20 cellular contexts compared by ENCODE assay signal in the genomic region with DNA sequence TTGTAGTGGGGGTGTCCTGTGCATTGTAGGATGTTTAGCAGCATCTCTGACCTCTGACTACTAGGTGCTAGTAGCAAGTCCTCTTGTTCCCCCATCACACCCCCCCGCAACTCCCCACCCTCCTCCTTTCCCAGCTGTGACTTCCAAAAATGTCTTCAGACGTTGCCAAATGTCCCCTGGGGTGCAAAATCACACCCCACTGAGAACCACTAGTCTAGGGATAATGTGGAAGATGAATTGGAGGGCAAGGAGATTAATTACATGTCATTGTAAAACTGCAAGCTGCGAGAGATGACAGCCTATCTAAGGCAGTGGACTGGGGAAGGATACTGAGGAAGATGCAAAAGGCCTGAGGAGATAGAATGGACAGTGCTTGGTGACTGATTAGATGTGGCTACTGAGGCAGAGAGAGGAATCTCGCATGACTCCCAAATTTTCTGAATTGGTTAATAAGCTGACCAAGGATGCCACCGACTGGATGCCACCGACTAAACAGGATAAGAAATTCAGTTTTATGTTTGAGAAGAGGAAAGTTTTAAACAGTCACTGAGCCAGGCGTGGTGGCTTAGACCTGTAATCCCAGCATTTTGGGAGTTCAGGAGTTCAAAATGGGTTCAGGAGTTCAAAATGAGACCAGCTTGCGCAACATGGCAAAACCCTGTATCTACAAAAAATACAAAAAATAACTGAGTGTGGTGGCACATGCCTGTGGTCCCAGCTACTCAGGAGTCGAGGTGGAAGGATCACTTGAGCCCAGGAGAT. TPM values are rescaled to one million over a fixed set of nuclear protein-coding genes. Genes with fewer than 3 reads are reported as not detected.
A peak's percentile ranks its signal among the peaks of the same experiment; 100 is the strongest.
DNase-seq lines count a peak whose midpoint lies in the region; ATAC-seq and TF ChIP-seq lines count a peak whose summit lies in the region.
"Had no signal": no experiment of that assay in that cellular context is flagged by ENCODE, and none has a peak within 500 bp of the region (broad histone marks: within the 10 kb centered on the region; RNA-seq: fewer than 3 reads in every experiment).

No MANE protein-coding gene starts in this region.

- intact Hi-C loops in CD14-positive monocyte (cut with micrococcal nuclease): loop anchor here (5.0 to 10.0 kb wide), 4 partner anchors 33 to 105 kb away; no protein-coding TSS in a partner anchor

- DNase-seq in EL: peak; percentile 9
- peak; percentile 19 for DNase-seq in M059J (ENCODE audit: low read depth)
- peak; percentile 39 for DNase-seq in choroid plexus epithelial cell (ENCODE audit: low read depth)
- DNase-seq in neural crest cell (ENCODE audit: low read depth, low spot score): no peak
- no peak for DNase-seq in CD14-positive monocyte (ENCODE audit: low spot score)
- DNase-seq in GM19240 (ENCODE audit: insufficient read length, low spot score): no peak
- DNase-seq: activated CD8-positive, alpha-beta memory T cell treated with anti-CD3 and anti-CD28 coated beads, Interleukin-2, amount 10 ng/mL, durations not matched to agents 7 days and 5 days; activated gamma-delta T cell treated with Interleukin-2 at 50 U/mL for 16 hours; aorta; CD8-positive, alpha-beta memory T cell; colonic mucosa; mammary epithelial cell; naive thymus-derived CD8-positive, alpha-beta T cell; NCI-H2081 treated with DMSO at 0.1 percent for 48 hours; stimulated activated CD4-positive, alpha-beta T cell treated with anti-CD3 and anti-CD28 coated beads, Interleukin-12 subunit alpha, Interleukin-12 subunit beta, amount 100 ng/mL, for 4 hours; T-helper 17 cell had no signal

- H3K27ac Mint-ChIP-seq in neural crest cell (ENCODE audit: unreplicated experiment): no peak overlapping the region
- H3K27ac Mint-ChIP-seq in CD14-positive monocyte: peak overlapping the region in 1 of 7 donors; percentile 20
- H3K27ac Mint-ChIP-seq: activated CD8-positive, alpha-beta memory T cell treated with anti-CD3 and anti-CD28 coated beads, Interleukin-2, amount 10 ng/mL, durations not matched to agents 7 days and 5 days; stimulated activated memory B cell treated with anti-CD40 and anti-IgM and Interleukin-4, amounts not matched to agents 10 μg/mL and 1 μg/mL and 100 μg/mL, for 72 hours; T-helper 17 cell had no signal

- H3K36me3 Mint-ChIP-seq in neural crest cell (ENCODE audit: low read depth) (no peaks in the 10 kb centered on the region), CD14-positive monocyte (peaks cover 0 to 3% of the 10 kb centered on the region in 2 donors)
- H3K36me3 Mint-ChIP-seq: naive thymus-derived CD8-positive, alpha-beta T cell; stimulated activated memory B cell treated with anti-CD40 and anti-IgM and Interleukin-4, amounts not matched to agents 10 μg/mL and 1 μg/mL and 100 μg/mL, for 72 hours had no signal

- no peak for ATAC-seq in HG03442 (IDR thresholded peaks at IDR 0.05; ENCODE audit: unreplicated experiment)
- ATAC-seq: activated CD8-positive, alpha-beta memory T cell treated with anti-CD3 and anti-CD28 coated beads, Interleukin-2, amount 10 ng/mL, durations not matched to agents 7 days and 5 days; naive thymus-derived CD8-positive, alpha-beta T cell; Right ventricle myocardium inferior; stimulated activated memory B cell treated with anti-CD40 and anti-IgM and Interleukin-4, amounts not matched to agents 10 μg/mL and 1 μg/mL and 100 μg/mL, for 72 hours; T-helper 17 cell had no signal

- H3K27me3 Mint-ChIP-seq in neural crest cell (ENCODE audit: low read depth) (peaks cover 15% of the 10 kb centered on the region), CD14-positive monocyte (ENCODE audit: low read depth in 3 of 3) (peaks cover 7 to 14% (median 8%) of the 10 kb centered on the region in 3 donors)
- H3K27me3 Mint-ChIP-seq: activated CD8-positive, alpha-beta memory T cell treated with anti-CD3 and anti-CD28 coated beads, Interleukin-2, amount 10 ng/mL, durations not matched to agents 7 days and 5 days; CD8-positive, alpha-beta memory T cell; naive thymus-derived CD8-positive, alpha-beta T cell; stimulated activated memory B cell treated with anti-CD40 and anti-IgM and Interleukin-4, amounts not matched to agents 10 μg/mL and 1 μg/mL and 100 μg/mL, for 72 hours; T-helper 17 cell had no signal

- TF ChIP-seq CTCF in choroid plexus epithelial cell (conservative IDR thresholded peaks at IDR 0.05; ENCODE audit: low read depth, low read length) (no peak), neural crest cell (conservative IDR thresholded peaks at IDR 0.05) (no peak), CD14-positive monocyte (IDR thresholded peaks at IDR 0.05) (no peak)

- peaks cover 19% of the 10 kb centered on the region for H3K4me1 Mint-ChIP-seq in neural crest cell
- peaks cover 26% of the 10 kb centered on the region for H3K4me1 Mint-ChIP-seq in CD14-positive monocyte

- no peaks in the 10 kb centered on the region for H3K9me3 Mint-ChIP-seq in neural crest cell
- no peaks in the 10 kb centered on the region for H3K9me3 Mint-ChIP-seq in CD14-positive monocyte
- H3K9me3 Mint-ChIP-seq: CD8-positive, alpha-beta memory T cell; naive thymus-derived CD8-positive, alpha-beta T cell; stimulated activated memory B cell treated with anti-CD40 and anti-IgM and Interleukin-4, amounts not matched to agents 10 μg/mL and 1 μg/mL and 100 μg/mL, for 72 hours had no signal

- H3K4me3 ChIP-seq in choroid plexus epithelial cell (ENCODE audit: low read depth, low read length): no peak overlapping the region
- H3K4me3 ChIP-seq: colonic mucosa, tibial nerve had no signal

- H3K4me3 Mint-ChIP-seq in neural crest cell (peak overlapping the region; percentile 38), CD14-positive monocyte (no peak overlapping the region)
- H3K4me3 Mint-ChIP-seq: activated CD8-positive, alpha-beta memory T cell treated with anti-CD3 and anti-CD28 coated beads, Interleukin-2, amount 10 ng/mL, durations not matched to agents 7 days and 5 days; CD8-positive, alpha-beta memory T cell; naive thymus-derived CD8-positive, alpha-beta T cell; stimulated activated memory B cell treated with anti-CD40 and anti-IgM and Interleukin-4, amounts not matched to agents 10 μg/mL and 1 μg/mL and 100 μg/mL, for 72 hours; T-helper 17 cell had no signal

RNA-seq across cellular contexts. Expression of gene JAK1, which starts 3.1 kb away (rescaled TPM):
- 56.2 and 90.9 TPM in 2 replicates for total RNA-seq in M059J (2014; rRNA removed; shearing (Covaris generic))
- total RNA-seq in neural crest cell: 26.6 and 27.7 TPM in 2 replicates
- polyA plus RNA-seq in CD14-positive monocyte: 10 to 100 TPM; 43.1 to 72.6 TPM

Comparison
In these comparisons a context has a peak if more than half of its experiments do, and no peak if none do; other contexts are left out.
1. DNase-seq: peak in EL (single experiment), M059J (single experiment) and choroid plexus epithelial cell (single experiment); none in neural crest cell (single experiment), CD14-positive monocyte (single experiment) and GM19240 (single experiment).